In the genomic region with DNA sequence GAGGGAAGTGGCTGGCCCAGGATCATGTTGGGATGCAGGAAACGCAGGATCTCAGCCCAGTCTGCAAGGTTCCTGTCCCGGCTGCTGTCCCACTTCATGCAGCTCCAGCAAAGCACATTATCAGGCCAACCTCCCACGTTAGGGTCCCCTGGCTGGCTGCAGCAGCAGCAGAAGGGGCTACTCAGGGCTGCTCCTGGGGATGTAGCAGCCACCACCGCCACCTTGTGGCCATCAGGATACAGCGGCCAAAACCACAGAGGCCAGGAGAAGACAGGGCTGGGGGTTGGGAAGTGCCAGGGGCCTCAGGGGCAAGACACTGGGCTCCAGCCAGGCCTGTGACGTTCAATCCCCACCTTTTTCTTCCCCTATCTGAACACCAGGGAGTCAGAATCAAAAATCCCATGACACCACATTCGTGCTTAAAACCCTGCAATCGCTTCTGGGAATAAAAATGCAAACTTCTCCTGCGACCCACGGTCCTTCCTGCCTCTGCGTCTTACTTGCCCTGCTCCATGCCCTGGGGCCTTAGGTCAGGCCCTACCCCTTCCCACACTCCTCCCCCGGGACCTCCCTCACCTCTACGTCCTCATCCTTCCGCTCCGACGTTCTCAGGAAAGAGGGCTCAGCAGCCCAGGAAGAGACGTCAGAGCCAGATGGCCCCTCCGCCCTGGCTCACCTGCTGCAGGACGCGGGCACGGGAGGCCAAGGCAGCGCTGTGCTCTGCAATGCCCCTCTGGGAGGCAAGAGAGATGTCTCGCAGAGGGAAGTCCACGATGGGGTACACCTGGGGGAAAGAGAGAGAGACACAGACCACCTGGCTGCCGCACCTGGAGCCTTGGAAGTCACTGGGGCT, we compare ENCODE assay signal across 8 cellular contexts. TPM values are rescaled to one million over a fixed set of nuclear protein-coding genes. Genes with fewer than 3 reads are reported as not detected.
DNase-seq lines count a peak whose midpoint lies in the region; ATAC-seq and TF ChIP-seq lines count a peak whose summit lies in the region.

No MANE protein-coding gene starts in this region.

- no peaks in the 10 kb centered on the region for H3K27me3 ChIP-seq in Peyer's patch
- H3K27me3 ChIP-seq in right cardiac atrium (ENCODE audit: control insufficient read depth, insufficient read depth), result no peaks in the 10 kb centered on the region
- peaks cover 1% of the 10 kb centered on the region for H3K27me3 ChIP-seq in rectal smooth muscle tissue (ENCODE audit: control insufficient read depth, insufficient read depth, low read length)

- H3K9me3 ChIP-seq in Peyer's patch (no peaks in the 10 kb centered on the region), right cardiac atrium (ENCODE audit: control insufficient read depth, low read length) (no peaks in the 10 kb centered on the region)

- WGBS in right cardiac atrium, result 37% methylated on average over 25 of the region's 25 CpGs

- ATAC-seq in HG03520 (IDR thresholded peaks at IDR 0.05; ENCODE audit: unreplicated experiment) (peak; percentile 96), right cardiac atrium (peak; percentile 88 to 89)

- H3K9ac ChIP-seq in rectal smooth muscle tissue (ENCODE audit: low read length), result no peak overlapping the region

- H3K4me1 ChIP-seq in Peyer's patch, result peaks cover 0 to 5% (median 0%) of the 10 kb centered on the region in 4 donors
- H3K4me1 ChIP-seq in right cardiac atrium (ENCODE audit: control insufficient read depth, insufficient read depth, low read length), result no peaks in the 10 kb centered on the region
- no peaks in the 10 kb centered on the region for H3K4me1 ChIP-seq in rectal smooth muscle tissue (ENCODE audit: control insufficient read depth, insufficient read depth, low read length)

- no peak for TF ChIP-seq POLR2A in Peyer's patch (IDR thresholded peaks at IDR 0.05)

- H3K4me3 ChIP-seq in Peyer's patch (peak overlapping the region in 2 of 4 donors; percentile 10 to 16), right cardiac atrium (ENCODE audit: low read length) (no peak overlapping the region), rectal smooth muscle tissue (ENCODE audit: low read length) (peak overlapping the region; percentile 5)

- H3K27ac ChIP-seq in Peyer's patch (no peak overlapping the region), right cardiac atrium (ENCODE audit: low read length) (no peak overlapping the region), rectal smooth muscle tissue (ENCODE audit: low read depth, low read length) (no peak overlapping the region)

- no peaks in the 10 kb centered on the region for H3K36me3 ChIP-seq in Peyer's patch
- H3K36me3 ChIP-seq in rectal smooth muscle tissue (ENCODE audit: control insufficient read depth, insufficient read depth, low read length), result no peaks in the 10 kb centered on the region

- DNase-seq in ELR (ENCODE audit: low read depth) (peak; percentile 66), GM20000 (ENCODE audit: low spot score) (peak; percentile 82), Peyer's patch (peak; percentile 18 to 80 (median 74)), amniotic stem cell (lab: John Stamatoyannopoulos, UW) (peak; percentile 49), right cardiac atrium (peak; percentile 70 to 87 (median 84)), NCI-H2107 (lab: John Stamatoyannopoulos, UW) (no peak)

- intact Hi-C loops in right cardiac atrium (cut with DNase I), result loop anchor here in 3 of 4 donors (2.0 to 5.0 kb wide), 2 partner anchors 180 to 181 kb away; no protein-coding TSS in a partner anchor

- TF ChIP-seq CTCF in GM20000 (IDR thresholded peaks at IDR 0.05; ENCODE audit: extremely low read depth, missing control alignments) (peak; percentile 94), Peyer's patch (IDR thresholded peaks at IDR 0.05) (peak; percentile 29 to 90 (median 81))

RNA-seq across cellular contexts. Expression of a gene that starts 21.5 kb away (rescaled TPM):
- total RNA-seq in Peyer's patch (10 to 100 TPM in 3 of 4 donors, 1 to 10 TPM in 1; 1.7 to 38.4 (median 21.6) TPM), right cardiac atrium (1 to 10 TPM in 1 of 4 donors, under 1 TPM in 3; 0.51 to 1.4 (median 0.68) TPM)
- polyA plus RNA-seq in right cardiac atrium, result 1.8 TPM
